Comparison of ENCODE assay signal across 15 cellular contexts in the genomic region with DNA sequence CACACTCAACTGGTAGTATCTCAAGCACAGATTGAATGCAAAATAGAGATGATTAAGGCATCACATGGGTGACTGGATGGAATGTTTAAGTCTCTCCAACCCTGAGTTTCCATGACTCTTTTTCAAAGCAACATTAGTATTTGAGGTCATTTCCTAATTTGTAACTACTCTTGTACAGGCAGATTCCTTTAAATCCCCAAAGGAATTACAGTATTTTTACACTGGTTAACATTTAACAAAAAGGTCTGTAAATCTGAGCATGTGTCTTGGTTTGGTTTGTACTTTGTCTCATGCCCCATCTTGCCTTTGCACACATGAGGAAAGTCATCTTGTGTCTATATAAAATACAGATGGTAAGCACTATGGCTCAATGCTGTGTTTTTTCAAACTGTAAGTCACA. TPM values are rescaled to one million over a fixed set of nuclear protein-coding genes. Genes with fewer than 3 reads are reported as not detected.
A peak's percentile ranks its signal among the peaks of the same experiment; 100 is the strongest.
DNase-seq lines count a peak whose midpoint lies in the region; ATAC-seq and TF ChIP-seq lines count a peak whose summit lies in the region.
"Had no signal": no experiment of that assay in that cellular context is flagged by ENCODE, and none has a peak within 500 bp of the region (broad histone marks: within the 10 kb centered on the region; RNA-seq: fewer than 3 reads in every experiment).

No MANE protein-coding gene starts in this region.

- H3K9ac ChIP-seq in skeletal muscle satellite cell (ENCODE audit: low read depth, low read length): no peak overlapping the region

- H3K4me1 ChIP-seq in skeletal muscle satellite cell (ENCODE audit: control insufficient read depth, insufficient read depth, low read length) (peaks cover 18% of the 10 kb centered on the region), left lung (peaks cover 4 to 8% of the 10 kb centered on the region in 2 donors)

- H3K9me3 ChIP-seq in skeletal muscle satellite cell (replicated peaks; ENCODE audit: low read length): no peaks in the 10 kb centered on the region
- no peaks in the 10 kb centered on the region for H3K9me3 ChIP-seq in left lung
- H3K9me3 ChIP-seq: left ventricle myocardium inferior, right atrium auricular region had no signal

- H3K4me3 ChIP-seq in brain microvascular endothelial cell (ENCODE audit: low read depth, low read length) (no peak overlapping the region), skeletal muscle satellite cell (ENCODE audit: low read length) (peak overlapping the region; percentile 35), left lung (no peak overlapping the region)
- H3K4me3 ChIP-seq: left ventricle myocardium inferior, right atrium auricular region had no signal

- intact Hi-C loops in left lung (cut with DNase I): no loop called here

- H3K36me3 ChIP-seq in brain microvascular endothelial cell (replicated peaks) (peaks cover 8% of the 10 kb centered on the region), skeletal muscle satellite cell (ENCODE audit: insufficient read depth, low read length) (peaks cover 19% of the 10 kb centered on the region), left lung (peaks cover 0 to 20% of the 10 kb centered on the region in 2 donors)

- no peaks in the 10 kb centered on the region for H3K27me3 ChIP-seq in brain microvascular endothelial cell (replicated peaks)
- no peaks in the 10 kb centered on the region for H3K27me3 ChIP-seq in skeletal muscle satellite cell (ENCODE audit: control insufficient read depth, insufficient read depth, low read length)
- no peaks in the 10 kb centered on the region for H3K27me3 ChIP-seq in left lung
- H3K27me3 ChIP-seq: right atrium auricular region had no signal

- peak overlapping the region; percentile 70 for H3K27ac ChIP-seq in brain microvascular endothelial cell
- no peak overlapping the region for H3K27ac ChIP-seq in left lung
- H3K27ac ChIP-seq: left ventricle myocardium inferior, right atrium auricular region, WERI-Rb-1 had no signal

- no peak for ATAC-seq in left lung
- ATAC-seq: stimulated activated naive CD8-positive, alpha-beta T cell treated with anti-CD3 and anti-CD28 coated beads, Interleukin-15, amount 100 ng/mL, for 72 hours had no signal

- in situ Hi-C loops in brain microvascular endothelial cell (cut with HindIII; ENCODE audit: low pct_ligation_motif_present, low sequenced_read_pairs): no loop called here

- DNase-seq in ELR (ENCODE audit: low read depth): peak; percentile 26
- no peak for DNase-seq in brain microvascular endothelial cell
- DNase-seq in hepatic stellate cell (ENCODE audit: low spot score): peak; percentile 66
- DNase-seq in A172 (ENCODE audit: low spot score): no peak
- no peak for DNase-seq in left lung
- DNase-seq in COR-L47 (lab: John Stamatoyannopoulos, UW): no peak
- no peak for DNase-seq in SHP77 (lab: John Stamatoyannopoulos, UW)
- DNase-seq: activated naive CD4-positive, alpha-beta T cell; left ventricle myocardium inferior; NCI-H1105; NCI-H446; stimulated activated naive CD8-positive, alpha-beta T cell treated with anti-CD3 and anti-CD28 coated beads, Interleukin-15, amount 100 ng/mL, for 72 hours; WERI-Rb-1 had no signal

- no peak overlapping the region for H3K4me2 ChIP-seq in skeletal muscle satellite cell (ENCODE audit: low read length)

- TF ChIP-seq CTCF in brain microvascular endothelial cell (IDR thresholded peaks at IDR 0.05; ENCODE audit: low read depth, low read length, missing control alignments) (no peak), left lung (IDR thresholded peaks at IDR 0.05) (no peak)

RNA-seq across cellular contexts. Expression of a gene that starts 15.1 kb away (rescaled TPM):
- 31.0 and 42.1 TPM in 2 replicates for total RNA-seq in skeletal muscle satellite cell (2012; rRNA removed)
- 31.3 and 43.6 TPM in 2 replicates for total RNA-seq in A172 (2014; rRNA removed; shearing (Covaris generic))
- total RNA-seq in left lung: 10 to 100 TPM; 16.0 to 17.4 TPM

RNA-seq across cellular contexts. Expression of a gene that starts 45.5 kb away (rescaled TPM):
- total RNA-seq in skeletal muscle satellite cell (2012; rRNA removed): 6.3 and 6.6 TPM in 2 replicates
- total RNA-seq in A172 (2014; rRNA removed; shearing (Covaris generic)): 10.4 and 14.0 TPM in 2 replicates
- 10 to 100 TPM; 10.7 to 13.7 TPM for total RNA-seq in left lung

RNA-seq across cellular contexts. Expression of a gene that starts 57.0 kb away (rescaled TPM):
- total RNA-seq in skeletal muscle satellite cell (2012; rRNA removed): 0.44 and 1.3 TPM in 2 replicates
- total RNA-seq in A172 (2014; rRNA removed; shearing (Covaris generic)): not detected in 2 replicates
- 1 to 10 TPM; 1.7 to 4.6 TPM for total RNA-seq in left lung

Comparison
In these comparisons a context has a peak if more than half of its experiments do, and no peak if none do; other contexts are left out.
1. DNase-seq: peak in ELR (single experiment) and hepatic stellate cell (single experiment); none in brain microvascular endothelial cell (single experiment), A172 (single experiment), left lung (0 of 2), COR-L47 (single experiment) and SHP77 (0 of 2).